In genomic region chr10:17744395-17744841, GRCh38 we compare ENCODE assay signal across 17 cellular contexts. TPM values are rescaled to one million over a fixed set of nuclear protein-coding genes. Genes with fewer than 3 reads are reported as not detected.
DNase-seq lines count a peak whose midpoint lies in the region; ATAC-seq and TF ChIP-seq lines count a peak whose summit lies in the region.
"Had no signal": no experiment of that assay in that cellular context is flagged by ENCODE, and none has a peak within 500 bp of the region (broad histone marks: within the 10 kb centered on the region; RNA-seq: fewer than 3 reads in every experiment).

No MANE protein-coding gene starts in this region.

- TF ChIP-seq POLR2A in right lobe of liver (IDR thresholded peaks at IDR 0.05), result no peak

- intact Hi-C loops in right lobe of liver (cut with DNase I), result no loop called here
- intact Hi-C loops in A673 (cut with micrococcal nuclease; ENCODE audit: unreplicated experiment), result loop anchor here (5.0 to 10.0 kb wide), 2 partner anchors 473 to 920 kb away; no protein-coding TSS in a partner anchor

- 35% methylated on average over 4 of the region's 4 CpGs for WGBS in right lobe of liver (ENCODE audit: insufficient coverage, low coverage, low lambda C conversion rate, missing lambda C conversion rate)

- H3K36me3 ChIP-seq in ACC112 (ENCODE audit: insufficient read depth, low read length), result no peaks in the 10 kb centered on the region
- H3K36me3 ChIP-seq in KMS-11 (ENCODE audit: insufficient read depth), result no peaks in the 10 kb centered on the region
- no peaks in the 10 kb centered on the region for H3K36me3 ChIP-seq in right lobe of liver
- H3K36me3 ChIP-seq in A673 (ENCODE audit: insufficient read depth, low read length, poor library complexity, severe bottlenecking), result no peaks in the 10 kb centered on the region
- H3K36me3 ChIP-seq: breast epithelium had no signal

- no peak overlapping the region for H3K4me3 ChIP-seq in ACC112 (ENCODE audit: low read depth, low read length)
- no peak overlapping the region for H3K4me3 ChIP-seq in KMS-11 (IDR thresholded peaks at IDR 0.05; ENCODE audit: insufficient read depth, low read depth, low read length)
- no peak overlapping the region for H3K4me3 ChIP-seq in right lobe of liver
- no peak overlapping the region for H3K4me3 ChIP-seq in A673 (ENCODE audit: low read depth, low read length, poor library complexity, severe bottlenecking)
- H3K4me3 ChIP-seq: breast epithelium, hepatocyte had no signal

- H4K20me1 ChIP-seq in KMS-11 (ENCODE audit: insufficient read depth), result no peaks in the 10 kb centered on the region

- H3K4me1 ChIP-seq in ACC112 (ENCODE audit: control insufficient read depth, insufficient read depth, low read length, unreplicated experiment), result no peaks in the 10 kb centered on the region
- H3K4me1 ChIP-seq in KMS-11 (ENCODE audit: low read depth, poor library complexity, severe bottlenecking), result peaks cover 30% of the 10 kb centered on the region
- no peaks in the 10 kb centered on the region for H3K4me1 ChIP-seq in right lobe of liver
- peaks cover 4% of the 10 kb centered on the region for H3K4me1 ChIP-seq in A673 (ENCODE audit: insufficient read depth, low read length, poor library complexity, severe bottlenecking)
- H3K4me1 ChIP-seq: breast epithelium had no signal

- no TSS peak for BruUV-seq in A673 (replicated peaks; lab: Mats Ljungman, UMichigan)

- H3K79me2 ChIP-seq in ACC112 (ENCODE audit: control insufficient read depth, insufficient read depth, low read length, unreplicated experiment), result no peaks in the 10 kb centered on the region
- no peaks in the 10 kb centered on the region for H3K79me2 ChIP-seq in KMS-11 (ENCODE audit: insufficient read depth, low read depth)
- H3K79me2 ChIP-seq: hepatocyte had no signal

- H2AFZ ChIP-seq in ACC112 (ENCODE audit: low read length, unreplicated experiment), result peak overlapping the region; percentile 59
- no peak overlapping the region for H2AFZ ChIP-seq in KMS-11 (ENCODE audit: low read depth)
- H2AFZ ChIP-seq: hepatocyte had no signal

- no peaks in the 10 kb centered on the region for H3K27me3 ChIP-seq in ACC112 (ENCODE audit: insufficient read depth, low read length)
- no peaks in the 10 kb centered on the region for H3K27me3 ChIP-seq in KMS-11 (ENCODE audit: insufficient read depth, low read depth)
- no peaks in the 10 kb centered on the region for H3K27me3 ChIP-seq in right lobe of liver
- no peaks in the 10 kb centered on the region for H3K27me3 ChIP-seq in A673 (replicated peaks; ENCODE audit: insufficient read depth, low read depth, low read length, poor library complexity)
- H3K27me3 ChIP-seq: breast epithelium, hepatocyte had no signal

- CTCF ChIA-PET in A673 (lab: Charles Lee), result no interaction called here

- no peaks in the 10 kb centered on the region for H3K9me3 ChIP-seq in right lobe of liver
- no peaks in the 10 kb centered on the region for H3K9me3 ChIP-seq in A673 (ENCODE audit: low read depth, low read length, poor library complexity, severe bottlenecking)
- H3K9me3 ChIP-seq: breast epithelium had no signal

- H3K27ac ChIP-seq in ACC112 (ENCODE audit: low read depth, low read length) (no peak overlapping the region), KMS-11 (no peak overlapping the region), right lobe of liver (peak overlapping the region in 1 of 3 donors; percentile 3), A673 (ENCODE audit: low read depth, low read length, poor library complexity, severe bottlenecking) (no peak overlapping the region)
- H3K27ac ChIP-seq: epithelial cell of prostate, hepatocyte, HL-60, VCaP had no signal

- TF ChIP-seq CTCF in KMS-11 (conservative IDR thresholded peaks at IDR 0.05; ENCODE audit: low read depth, low read length), result no peak
- TF ChIP-seq CTCF in right lobe of liver (IDR thresholded peaks at IDR 0.05), result no peak
- TF ChIP-seq CTCF in A673 (conservative IDR thresholded peaks at IDR 0.05; ENCODE audit: low read depth, low read length), result no peak

- DNase-seq in cerebellar cortex (ENCODE audit: low spot score), result peak; percentile 67
- DNase-seq in right lobe of liver, result no peak
- DNase-seq in GM19238 (ENCODE audit: insufficient read length, low spot score), result no peak
- no peak for DNase-seq in A673 (ENCODE audit: low spot score)
- DNase-seq: activated naive CD4-positive, alpha-beta T cell; DMS 273 treated with DMSO at 0.1 percent for 48 hours; NK-92 treated with Interleukin-12 subunit alpha and Interleukin-12 subunit beta, amount 100 ng/mL, for 24 hours had no signal

- H3K9ac ChIP-seq in KMS-11, result no peak overlapping the region

- H3K4me2 ChIP-seq in KMS-11, result 0 out of 2 replicates have a peak overlapping the region, but pooled peaks have one; percentile 11
- H3K4me2 ChIP-seq: hepatocyte had no signal

- peak; percentile 56 to 84 (median 64) for ATAC-seq in right lobe of liver
- no peak for ATAC-seq in GM21576 (IDR thresholded peaks at IDR 0.05; ENCODE audit: unreplicated experiment)
- no peak for ATAC-seq in HG03460 (IDR thresholded peaks at IDR 0.05; ENCODE audit: unreplicated experiment)

- POLR2A ChIA-PET in A673 (lab: Charles Lee; ENCODE audit: low non-redundant PET), result no interaction called here

RNA-seq across cellular contexts. Expression of gene TMEM236, which starts 7.6 kb away (rescaled TPM):
- total RNA-seq in right lobe of liver (under 1 TPM; 0.06 to 0.20 (median 0.13) TPM), A673 (2021) (0.06 and 0.13 TPM in 2 replicates)
- total RNA-seq: M059J had no signal

Comparison
In these comparisons a context has a peak if more than half of its experiments do, and no peak if none do; other contexts are left out.
1. ATAC-seq: peak in right lobe of liver (4 of 4); none in GM21576 (single experiment) and HG03460 (single experiment).